Comparison of ENCODE assay signal across 7 cellular contexts in genomic region chr13:96532804-96533203, GRCh38.
"Had no signal": no experiment of that assay in that cellular context is flagged by ENCODE, and none has a peak within 500 bp of the region (broad histone marks: within the 10 kb centered on the region; RNA-seq: fewer than 3 reads in every experiment).

No MANE protein-coding gene starts in this region.

- ATAC-seq: GM23338, K562 had no signal

- H3K4me3 ChIP-seq: GM23338, K562 had no signal

- H2AFZ ChIP-seq: GM23338 had no signal

- H3K4me1 Mint-ChIP-seq: GM23338, H9 had no signal

- H3K27ac Mint-ChIP-seq: GM23338, H9 had no signal

- DNase-seq: H9, HCEC 1CT, IMR-90, Karpas-422 had no signal

- H3K9me3 Mint-ChIP-seq: GM23338, H9 had no signal

- H3K4me3 Mint-ChIP-seq: GM23338, H9 had no signal

- H3K9ac ChIP-seq: KMS-11 had no signal

- H3K27ac ChIP-seq: KMS-11 had no signal
